Comparison of ENCODE assay signal across 24 cellular contexts in the genomic region with DNA sequence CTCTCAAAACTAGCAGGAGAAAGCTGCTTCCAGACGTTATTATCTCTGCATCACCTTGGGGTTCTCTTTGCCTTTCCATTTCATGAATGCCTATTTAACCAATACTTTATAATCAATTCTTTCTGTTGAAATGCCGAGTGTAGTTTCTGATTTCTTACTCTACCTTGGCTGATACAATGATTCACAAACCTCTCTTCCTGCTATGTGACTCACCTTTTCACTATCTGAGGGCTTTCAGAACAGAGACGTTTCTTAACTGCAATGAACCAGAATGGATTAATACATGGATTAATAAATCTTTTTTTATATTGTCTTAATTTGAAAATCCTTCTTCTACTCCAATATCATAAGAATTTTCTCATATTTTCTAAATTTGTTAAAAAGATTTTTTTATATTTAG. TPM values are rescaled to one million over a fixed set of nuclear protein-coding genes. Genes with fewer than 3 reads are reported as not detected.
DNase-seq lines count a peak whose midpoint lies in the region; ATAC-seq, FAIRE-seq and TF ChIP-seq lines count a peak whose summit lies in the region.
"Had no signal": no experiment of that assay in that cellular context is flagged by ENCODE, and none has a peak within 500 bp of the region (broad histone marks: within the 10 kb centered on the region; RNA-seq: fewer than 3 reads in every experiment).

No MANE protein-coding gene starts in this region.

- H3K4me2 ChIP-seq in PC-3 (ENCODE audit: low read length): no peak overlapping the region
- H3K4me2 ChIP-seq: BLaER1 treated with 17β-estradiol and CSF1 and Interleukin-3, amounts not matched to agents 10 nM and 100 nM; SK-N-SH had no signal

- BruUV-seq in MCF 10A (replicated peaks; lab: Mats Ljungman, UMichigan) (no TSS peak), PC-3 (replicated peaks; lab: Mats Ljungman, UMichigan) (TSS peak; percentile 4)

- no peaks in the 10 kb centered on the region for H3K27me3 Mint-ChIP-seq in MCF 10A (ENCODE audit: insufficient read depth, unreplicated experiment)
- H3K27me3 Mint-ChIP-seq: IgD-negative memory B cell had no signal

- no peak for TF ChIP-seq POLR2A in breast epithelium (IDR thresholded peaks at IDR 0.05)

- peak; percentile 56 for ATAC-seq in PC-3
- peak; percentile 78 for ATAC-seq in stimulated activated effector memory CD8-positive, alpha-beta T cell treated with anti-CD3 and anti-CD28 coated beads, Interleukin-12 subunit alpha, Interleukin-12 subunit beta, amount 100 ng/mL, for 72 hours
- ATAC-seq in Right ventricle myocardium superior (ENCODE audit: poor library complexity): no peak
- ATAC-seq: CD8-positive, alpha-beta T cell had no signal

- peaks cover 54% of the 10 kb centered on the region for H3K36me3 Mint-ChIP-seq in MCF 10A (ENCODE audit: insufficient read depth, unreplicated experiment)
- peaks cover 29% of the 10 kb centered on the region for H3K36me3 Mint-ChIP-seq in stimulated activated effector memory CD8-positive, alpha-beta T cell treated with anti-CD3 and anti-CD28 coated beads, Interleukin-12 subunit alpha, Interleukin-12 subunit beta, amount 100 ng/mL, for 72 hours

- no peaks in the 10 kb centered on the region for H3F3A ChIP-seq in PC-3 (ENCODE audit: low read length, unreplicated experiment)

- H3K4me3 ChIP-seq in breast epithelium (no peak overlapping the region), PC-3 (ENCODE audit: low read length) (no peak overlapping the region), bronchial epithelial cell (ENCODE audit: low read depth, low read length) (no peak overlapping the region)
- H3K4me3 ChIP-seq: BLaER1 treated with 17β-estradiol and CSF1 and Interleukin-3, amounts not matched to agents 10 nM and 100 nM had no signal

- no peak overlapping the region for H3K9ac ChIP-seq in PC-3 (ENCODE audit: low read length)
- H3K9ac ChIP-seq: BLaER1 treated with 17β-estradiol and CSF1 and Interleukin-3, amounts not matched to agents 10 nM and 100 nM; SK-N-SH had no signal

- intact Hi-C loops in MCF 10A (cut with micrococcal nuclease) (no loop called here), breast epithelium (cut with DNase I; ENCODE audit: low total_unique reads) (no loop called here), PC-3 (cut with micrococcal nuclease) (no loop called here), Right ventricle myocardium superior (cut with DNase I) (no loop called here)

- H3K9me2 ChIP-seq in PC-3 (replicated peaks; ENCODE audit: low read length): no peaks in the 10 kb centered on the region
- H3K9me2 ChIP-seq: SK-N-SH had no signal

- DNase-seq in MCF 10A (ENCODE audit: unreplicated experiment): no peak
- DNase-seq in breast epithelium (ENCODE audit: low spot score in 2 of 2): no peak
- peak; percentile 39 for DNase-seq in PC-3
- DNase-seq in bronchial epithelial cell (ENCODE audit: low read depth): peak; percentile 70
- no peak for DNase-seq in stimulated activated effector memory CD8-positive, alpha-beta T cell treated with anti-CD3 and anti-CD28 coated beads, Interleukin-12 subunit alpha, Interleukin-12 subunit beta, amount 100 ng/mL, for 72 hours (ENCODE audit: low spot score in 2 of 2)
- DNase-seq in Right ventricle myocardium superior: no peak
- no peak for DNase-seq in stimulated activated CD4-positive, alpha-beta T cell treated with anti-CD3 and anti-CD28 coated beads, Interleukin-2, amount 100 ng/mL, for 48 hours
- DNase-seq in mucosa of gallbladder (ENCODE audit: low spot score): no peak
- DNase-seq: Calu3; CD8-positive, alpha-beta T cell; DMS153; GDM1; Karpas-422; NCI-H1694; NCI-H2081; NCI-H2171; NCI-H524 treated with DMSO at 0.1 percent for 48 hours; NCI-H82; SIG-M5; SK-N-SH had no signal

- H3K9me3 ChIP-seq in breast epithelium (peaks cover 7 to 24% of the 10 kb centered on the region in 2 donors), PC-3 (ENCODE audit: low read length) (peaks cover 6% of the 10 kb centered on the region)

- H3K4me3 Mint-ChIP-seq in MCF 10A (ENCODE audit: unreplicated experiment): no peak overlapping the region
- H3K4me3 Mint-ChIP-seq in stimulated activated effector memory CD8-positive, alpha-beta T cell treated with anti-CD3 and anti-CD28 coated beads, Interleukin-12 subunit alpha, Interleukin-12 subunit beta, amount 100 ng/mL, for 72 hours: no peak overlapping the region
- H3K4me3 Mint-ChIP-seq: CD8-positive, alpha-beta T cell; IgD-negative memory B cell had no signal

- peak overlapping the region; percentile 42 for H3K27ac Mint-ChIP-seq in MCF 10A (ENCODE audit: low read depth, unreplicated experiment)
- H3K27ac Mint-ChIP-seq in stimulated activated effector memory CD8-positive, alpha-beta T cell treated with anti-CD3 and anti-CD28 coated beads, Interleukin-12 subunit alpha, Interleukin-12 subunit beta, amount 100 ng/mL, for 72 hours: no peak overlapping the region
- H3K27ac Mint-ChIP-seq: CD8-positive, alpha-beta T cell had no signal

- no peak overlapping the region for H3K27ac ChIP-seq in breast epithelium
- H3K27ac ChIP-seq in PC-3 (ENCODE audit: low read length): no peak overlapping the region
- H3K27ac ChIP-seq: BLaER1 treated with 17β-estradiol and CSF1 and Interleukin-3, amounts not matched to agents 10 nM and 100 nM had no signal

- peaks cover 3% of the 10 kb centered on the region for H3K36me3 ChIP-seq in breast epithelium
- peaks cover 9% of the 10 kb centered on the region for H3K36me3 ChIP-seq in PC-3 (ENCODE audit: low read depth, low read length)
- peaks cover 9% of the 10 kb centered on the region for H3K36me3 ChIP-seq in bronchial epithelial cell (ENCODE audit: control insufficient read depth, insufficient read depth, low read length)

- no peaks in the 10 kb centered on the region for H3K79me2 ChIP-seq in PC-3 (ENCODE audit: low read length)

- H3K27me3 ChIP-seq in breast epithelium (no peaks in the 10 kb centered on the region), PC-3 (ENCODE audit: low read length) (no peaks in the 10 kb centered on the region), bronchial epithelial cell (ENCODE audit: control insufficient read depth, insufficient read depth, low read length) (no peaks in the 10 kb centered on the region)
- H3K27me3 ChIP-seq: BLaER1 treated with 17β-estradiol and CSF1 and Interleukin-3, amounts not matched to agents 10 nM and 100 nM had no signal

- TF ChIP-seq CTCF in MCF 10A (IDR thresholded peaks at IDR 0.05; ENCODE audit: unreplicated experiment): no peak
- TF ChIP-seq CTCF in breast epithelium (IDR thresholded peaks at IDR 0.05): no peak
- TF ChIP-seq CTCF in PC-3 (conservative IDR thresholded peaks at IDR 0.05; ENCODE audit: low read depth, low read length): no peak
- no peak for TF ChIP-seq CTCF in bronchial epithelial cell (IDR thresholded peaks at IDR 0.05; ENCODE audit: insufficient read depth, low read length, severe bottlenecking)

- no peaks in the 10 kb centered on the region for H3K4me1 Mint-ChIP-seq in MCF 10A (ENCODE audit: insufficient read depth, unreplicated experiment)
- H3K4me1 Mint-ChIP-seq in stimulated activated effector memory CD8-positive, alpha-beta T cell treated with anti-CD3 and anti-CD28 coated beads, Interleukin-12 subunit alpha, Interleukin-12 subunit beta, amount 100 ng/mL, for 72 hours: peaks cover 6% of the 10 kb centered on the region
- H3K4me1 Mint-ChIP-seq: IgD-negative memory B cell had no signal

- FAIRE-seq in bronchial epithelial cell (lab: Jason Lieb, UNC): no peak
- FAIRE-seq: GM19239, H1 had no signal

- H3K4me1 ChIP-seq in breast epithelium: no peaks in the 10 kb centered on the region
- peaks cover 3% of the 10 kb centered on the region; the same call in 1 of the 2 replicates for H3K4me1 ChIP-seq in PC-3 (ENCODE audit: insufficient read depth, low read length)
- H3K4me1 ChIP-seq: BLaER1 treated with 17β-estradiol and CSF1 and Interleukin-3, amounts not matched to agents 10 nM and 100 nM had no signal

- CTCF ChIA-PET in MCF 10A (lab: Yijun Ruan, JAX): no interaction called here
- CTCF ChIA-PET in PC-3 (lab: Charles Lee): no interaction called here

- peaks cover 7% of the 10 kb centered on the region for H3K9me3 Mint-ChIP-seq in MCF 10A (ENCODE audit: unreplicated experiment)
- H3K9me3 Mint-ChIP-seq in stimulated activated effector memory CD8-positive, alpha-beta T cell treated with anti-CD3 and anti-CD28 coated beads, Interleukin-12 subunit alpha, Interleukin-12 subunit beta, amount 100 ng/mL, for 72 hours: peaks cover 4% of the 10 kb centered on the region

- no peaks in the 10 kb centered on the region for H4K20me1 ChIP-seq in PC-3 (ENCODE audit: low read length)
- H4K20me1 ChIP-seq: BLaER1 treated with 17β-estradiol and CSF1 and Interleukin-3, amounts not matched to agents 10 nM and 100 nM had no signal

- H2AFZ ChIP-seq in PC-3 (ENCODE audit: low read length): no peak overlapping the region

- POLR2A ChIA-PET in MCF 10A (lab: Yijun Ruan, JAX): interaction anchor here (0.5 kb wide), 1 partner anchor 24 kb away, joined by 3 read pairs; no protein-coding TSS in a partner anchor
- POLR2A ChIA-PET in PC-3 (lab: Charles Lee; ENCODE audit: unreplicated experiment): no interaction called here

RNA-seq across cellular contexts. Expression of a gene that starts 46.4 kb away (rescaled TPM):
- total RNA-seq in MCF 10A (2022) (22.0 and 23.7 TPM in 2 replicates), breast epithelium (10 to 100 TPM; 23.5 to 27.5 (median 23.7) TPM), PC-3 (2014; rRNA removed) (19.6 and 27.4 TPM in 2 replicates), bronchial epithelial cell (15.0 and 16.1 TPM in 2 replicates), Right ventricle myocardium superior (6.7 TPM), mucosa of gallbladder (20.0 TPM)

Comparison
In these comparisons a context has a peak if more than half of its experiments do, and no peak if none do; other contexts are left out.
1. DNase-seq: peak in PC-3 (single experiment) and bronchial epithelial cell (single experiment); none in MCF 10A (single experiment), breast epithelium (0 of 2), stimulated activated effector memory CD8-positive, alpha-beta T cell treated with anti-CD3 and anti-CD28 coated beads, Interleukin-12 subunit alpha, Interleukin-12 subunit beta, amount 100 ng/mL, for 72 hours (0 of 2), Right ventricle myocardium superior (single experiment), stimulated activated CD4-positive, alpha-beta T cell treated with anti-CD3 and anti-CD28 coated beads, Interleukin-2, amount 100 ng/mL, for 48 hours (0 of 2) and mucosa of gallbladder (single experiment).